In genomic region chr1:197924516-197925123, GRCh38 we compare ENCODE assay signal across 9 cellular contexts. TPM values are rescaled to one million over a fixed set of nuclear protein-coding genes. Genes with fewer than 3 reads are reported as not detected.
DNase-seq lines count a peak whose midpoint lies in the region; ATAC-seq, FAIRE-seq and TF ChIP-seq lines count a peak whose summit lies in the region.
"Had no signal": no experiment of that assay in that cellular context is flagged by ENCODE, and none has a peak within 500 bp of the region (broad histone marks: within the 10 kb centered on the region; RNA-seq: fewer than 3 reads in every experiment).

No MANE protein-coding gene starts in this region.

- H3K36me3 Mint-ChIP-seq in neural progenitor cell, result no peaks in the 10 kb centered on the region

- no peak overlapping the region for H3K27ac Mint-ChIP-seq in neural progenitor cell

- POLR2A ChIA-PET in endothelial cell of umbilical vein (lab: Charles Lee), result no interaction called here

- peaks cover 36% of the 10 kb centered on the region for H3F3A ChIP-seq in neural progenitor cell (ENCODE audit: low read depth)

- H3K4me3 Mint-ChIP-seq in neural progenitor cell, result no peak overlapping the region
- H3K4me3 Mint-ChIP-seq: central memory CD8-positive, alpha-beta T cell had no signal

- dilution Hi-C loops in endothelial cell of umbilical vein (cut with MboI; ENCODE audit: extremely low pct_ligation_motif_present, low sequenced_read_pairs), result no loop called here

- BruUV-seq in endothelial cell of umbilical vein (replicated peaks; lab: Mats Ljungman, UMichigan), result no TSS peak

- H3K27ac ChIP-seq in endothelial cell of umbilical vein (ENCODE audit: insufficient read depth, low read depth, low read length) (no peak overlapping the region), neural progenitor cell (no peak overlapping the region)

- intact Hi-C loops in endothelial cell of umbilical vein (cut with micrococcal nuclease), result loop anchor here (1.0 to 2.0 kb wide), 4 partner anchors 55 to 524 kb away; no protein-coding TSS in a partner anchor

- peak; percentile 63 for ATAC-seq in GM21528 (IDR thresholded peaks at IDR 0.05; ENCODE audit: low FRiP score, unreplicated experiment)

- FAIRE-seq in RCC 7860 (lab: Jason Lieb, UNC) (peak; percentile 57), endothelial cell of umbilical vein (lab: Jason Lieb, UNC) (peak; percentile 56)

- no peak for TF ChIP-seq POLR2A in endothelial cell of umbilical vein (IDR thresholded peaks at IDR 0.05; ENCODE audit: low read depth, low read length)

- no peaks in the 10 kb centered on the region for H4K20me1 ChIP-seq in endothelial cell of umbilical vein (replicated peaks; ENCODE audit: control insufficient read depth, extremely low read depth, insufficient read depth, low read length)
- H4K20me1 ChIP-seq in neural progenitor cell (ENCODE audit: low read depth), result peaks cover 3% of the 10 kb centered on the region

- peaks cover 3% of the 10 kb centered on the region for H3K4me1 ChIP-seq in endothelial cell of umbilical vein (ENCODE audit: control insufficient read depth, extremely low read depth, insufficient read depth, low read length)
- H3K4me1 ChIP-seq in neural progenitor cell, result peaks cover 37% of the 10 kb centered on the region

- no peak overlapping the region for H2AFZ ChIP-seq in endothelial cell of umbilical vein (ENCODE audit: low read depth, low read length)
- peak overlapping the region; percentile 18 for H2AFZ ChIP-seq in neural progenitor cell (replicated peaks)

- H3K9ac ChIP-seq in endothelial cell of umbilical vein (replicated peaks; ENCODE audit: extremely low read depth, insufficient read depth, low read length) (no peak overlapping the region), neural progenitor cell (no peak overlapping the region)

- no peaks in the 10 kb centered on the region for H3K9me3 Mint-ChIP-seq in neural progenitor cell
- H3K9me3 Mint-ChIP-seq: central memory CD8-positive, alpha-beta T cell had no signal

- H3K9me3 ChIP-seq in endothelial cell of umbilical vein (replicated peaks; ENCODE audit: control insufficient read depth, insufficient read depth, low read length) (no peaks in the 10 kb centered on the region), neural progenitor cell (ENCODE audit: low read depth) (no peaks in the 10 kb centered on the region)

- H3K4me1 Mint-ChIP-seq in neural progenitor cell, result peaks cover 16% of the 10 kb centered on the region

- peak; percentile 60 to 63 for TF ChIP-seq CTCF in endothelial cell of umbilical vein (IDR thresholded peaks at IDR 0.05; ENCODE audit: extremely low read depth in 1 of 2, insufficient read depth in 1 of 2, low read depth in 1 of 2, low read length in 2 of 2)
- TF ChIP-seq CTCF in neural progenitor cell (IDR thresholded peaks at IDR 0.05), result peak; percentile 93

- peaks cover 37% of the 10 kb centered on the region for H3K27me3 Mint-ChIP-seq in neural progenitor cell (ENCODE audit: insufficient read depth, low read depth)

- DNase-seq in NCI-H2107 treated with DMSO at 0.1 percent for 48 hours (lab: John Stamatoyannopoulos, UW; ENCODE audit: unreplicated experiment) (peak; percentile 38), NCI-H2107 (lab: John Stamatoyannopoulos, UW) (no peak), HT1080 (ENCODE audit: low read depth) (peak; percentile 48), RCC 7860 (ENCODE audit: low spot score) (peak; percentile 39), endothelial cell of umbilical vein (ENCODE audit: low read depth, low spot score) (peak; percentile 58), neural progenitor cell (ENCODE audit: low spot score) (peak; percentile 72), 8988T (no peak)

- H3K4me3 ChIP-seq in endothelial cell of umbilical vein (replicated peaks in 1 of 3; ENCODE audit: insufficient read depth in 1 of 3, low read depth in 1 of 3, low read length in 3 of 3) (no peak overlapping the region), neural progenitor cell (no peak overlapping the region)

- H3K27me3 ChIP-seq in endothelial cell of umbilical vein (ENCODE audit: control insufficient read depth in 2 of 2, insufficient read depth in 2 of 2, low read length in 2 of 2) (peaks cover 27 to 33% of the 10 kb centered on the region in 2 experiments), neural progenitor cell (peaks cover 91% of the 10 kb centered on the region)

- H3K4me2 ChIP-seq in endothelial cell of umbilical vein (ENCODE audit: insufficient read depth, low read length) (no peak overlapping the region), neural progenitor cell (no peak overlapping the region)

- H3K79me2 ChIP-seq in endothelial cell of umbilical vein (ENCODE audit: control insufficient read depth, insufficient read depth, low read length), result no peaks in the 10 kb centered on the region
- H3K79me2 ChIP-seq in neural progenitor cell (ENCODE audit: low read depth), result no peaks in the 10 kb centered on the region

- CTCF ChIA-PET in endothelial cell of umbilical vein (lab: Charles Lee), result interaction anchor here (0.6 to 1.9 kb wide), 5 partner anchors 10 to 398 kb away, joined by 3 to 13 read pairs (median 3); no protein-coding TSS in a partner anchor

- H3K9me1 ChIP-seq in endothelial cell of umbilical vein (replicated peaks; ENCODE audit: control insufficient read depth, extremely low read depth, insufficient read depth, low read length), result no peaks in the 10 kb centered on the region

- H3K36me3 ChIP-seq in endothelial cell of umbilical vein (ENCODE audit: control insufficient read depth in 2 of 2, extremely low read depth in 1 of 2, insufficient read depth in 2 of 2, low read length in 2 of 2) (no peaks in the 10 kb centered on the region), neural progenitor cell (no peaks in the 10 kb centered on the region)

TF ChIP-seq in endothelial cell of umbilical vein, 7 proteins besides CTCF, POLR2A, EP300 and RAD21:
- TF ChIP-seq MAX (IDR thresholded peaks at IDR 0.05; ENCODE audit: insufficient read depth, insufficient read length) (no peak), MYC (IDR thresholded peaks at IDR 0.05; ENCODE audit: low read depth, low read length) (no peak), JUN (IDR thresholded peaks at IDR 0.05; ENCODE audit: borderline replicate concordance, insufficient read depth, insufficient read length, low read depth) (no peak), FOS (IDR thresholded peaks at IDR 0.05; ENCODE audit: borderline replicate concordance, insufficient read depth, low read length) (no peak), GATA2 (IDR thresholded peaks at IDR 0.05; ENCODE audit: insufficient read depth, insufficient read length, low read depth, low read length) (no peak), POLR2AphosphoS5 (IDR thresholded peaks at IDR 0.05; ENCODE audit: insufficient read depth, low read depth, low read length) (no peak), EZH2 (IDR thresholded peaks at IDR 0.05; ENCODE audit: borderline replicate concordance, low read depth, low read length, severe bottlenecking) (no peak)

RNA-seq across cellular contexts. Expression of gene LHX9, which starts 7.4 kb away (rescaled TPM):
- 0.37 and 1.1 TPM in 2 replicates for total RNA-seq in HT1080 (2014; rRNA removed; shearing (Covaris generic))
- polyA plus RNA-seq in HT1080 (2015; cell fraction: cytosol; rRNA removed), result 0.03 and 0.15 TPM in 2 replicates
- polyA plus RNA-seq in HT1080 (2015; cell fraction: nucleus; rRNA removed), result 0.02 and 0.12 TPM in 2 replicates
- total RNA-seq in endothelial cell of umbilical vein (not detected in 2 replicates), neural progenitor cell (ENCODE audit: low replicate concordance) (0.19 and 0.22 TPM in 2 replicates)
- polyA plus RNA-seq in endothelial cell of umbilical vein, result not detected in 2 replicates
- polyA plus RNA-seq in endothelial cell of umbilical vein (2011; cell fraction: cytosol; rRNA removed), result not detected in 2 replicates
- polyA plus RNA-seq in endothelial cell of umbilical vein (2011; cell fraction: nucleus; rRNA removed), result not detected in 2 replicates
- polyA plus RNA-seq in endothelial cell of umbilical vein (2012), result not detected in 2 replicates
- not detected in 2 replicates for polyA minus RNA-seq in endothelial cell of umbilical vein
- 0.10 TPM for polyA minus RNA-seq in endothelial cell of umbilical vein (2011; cell fraction: cytosol; rRNA and poly(A)+ RNA removed)
- polyA minus RNA-seq in endothelial cell of umbilical vein (2011; cell fraction: nucleus; rRNA and poly(A)+ RNA removed), result not detected in 2 replicates

RNA-seq across cellular contexts. Expression of gene C1orf53, which starts 22.2 kb away (rescaled TPM):
- 10.1 and 10.9 TPM in 2 replicates for total RNA-seq in HT1080 (2014; rRNA removed; shearing (Covaris generic))
- polyA plus RNA-seq in HT1080 (2015; cell fraction: cytosol; rRNA removed), result 7.2 and 13.8 TPM in 2 replicates
- 1.2 and 1.6 TPM in 2 replicates for polyA plus RNA-seq in HT1080 (2015; cell fraction: nucleus; rRNA removed)
- total RNA-seq in endothelial cell of umbilical vein (2.1 and 3.5 TPM in 2 replicates), neural progenitor cell (ENCODE audit: low replicate concordance) (1.4 and 5.4 TPM in 2 replicates)
- polyA plus RNA-seq in endothelial cell of umbilical vein, result 6.5 and 8.3 TPM in 2 replicates
- 6.5 and 6.7 TPM in 2 replicates for polyA plus RNA-seq in endothelial cell of umbilical vein (2011; cell fraction: cytosol; rRNA removed)
- polyA plus RNA-seq in endothelial cell of umbilical vein (2011; cell fraction: nucleus; rRNA removed), result 1.4 and 2.0 TPM in 2 replicates
- 3.1 and 5.7 TPM in 2 replicates for polyA plus RNA-seq in endothelial cell of umbilical vein (2012)
- 1.2 TPM in 1 of 2 replicates, not detected in the other for polyA minus RNA-seq in endothelial cell of umbilical vein
- 4.4 TPM for polyA minus RNA-seq in endothelial cell of umbilical vein (2011; cell fraction: cytosol; rRNA and poly(A)+ RNA removed)
- polyA minus RNA-seq in endothelial cell of umbilical vein (2011; cell fraction: nucleus; rRNA and poly(A)+ RNA removed), result 1.3 TPM in 1 of 2 replicates, not detected in the other

Comparison
In these comparisons a context has a peak if more than half of its experiments do, and no peak if none do; other contexts are left out.
1. DNase-seq: peak in NCI-H2107 treated with DMSO at 0.1 percent for 48 hours (single experiment), HT1080 (single experiment), RCC 7860 (single experiment), endothelial cell of umbilical vein (single experiment) and neural progenitor cell (single experiment); none in NCI-H2107 (single experiment) and 8988T (single experiment).